Comparison of ENCODE assay signal across 23 cellular contexts in the genomic region with DNA sequence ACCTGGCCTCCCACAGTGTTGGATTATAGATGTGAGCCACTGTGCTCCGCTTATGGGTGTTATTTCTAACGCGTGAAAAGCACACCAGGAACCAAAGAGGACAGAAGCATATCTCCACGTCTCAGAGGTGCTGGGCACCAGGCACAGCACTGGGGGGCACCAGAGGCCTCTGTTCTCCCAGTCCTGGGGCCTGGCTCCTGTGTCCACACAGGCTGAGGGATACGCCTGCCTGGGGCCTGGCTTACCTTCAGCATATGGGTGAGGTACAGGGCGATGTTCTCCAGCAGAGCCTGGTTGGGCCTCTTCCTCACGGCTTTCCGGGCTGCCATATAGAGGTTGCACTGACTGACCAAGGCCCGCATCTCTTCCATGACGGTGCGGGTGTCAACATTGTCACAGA. TPM values are rescaled to one million over a fixed set of nuclear protein-coding genes. Genes with fewer than 3 reads are reported as not detected.
DNase-seq lines count a peak whose midpoint lies in the region; ATAC-seq and TF ChIP-seq lines count a peak whose summit lies in the region.
"Had no signal": no experiment of that assay in that cellular context is flagged by ENCODE, and none has a peak within 500 bp of the region (broad histone marks: within the 10 kb centered on the region; RNA-seq: fewer than 3 reads in every experiment).

No MANE protein-coding gene starts in this region.

- POLR2A ChIA-PET in activated CD8-positive, alpha-beta T cell treated with anti-CD3 and anti-CD28 coated beads, Interleukin-2, amount 10 ng/mL, durations not matched to agents 7 days and 5 days (lab: Charles Lee): interaction anchor here (8.6 kb wide), 1 partner anchor 26 kb away, joined by 168 read pairs; a partner anchor contains a TSS
- POLR2A ChIA-PET in naive thymus-derived CD4-positive, alpha-beta T cell (lab: Charles Lee): interaction anchor here (0.6 to 6.0 kb wide), 4 partner anchors 11 to 45 kb away, joined by 3 to 142 read pairs (median 4); a partner anchor contains a TSS

- no peak for ATAC-seq in activated CD8-positive, alpha-beta T cell treated with anti-CD3 and anti-CD28 coated beads, Interleukin-2, amount 10 ng/mL, durations not matched to agents 7 days and 5 days
- ATAC-seq in naive thymus-derived CD4-positive, alpha-beta T cell: no peak
- ATAC-seq: GM12878, GM23338, left cardiac atrium had no signal

- H3K27ac Mint-ChIP-seq in T-helper 2 cell treated with Interferon-gamma antibody and Interleukin-4, amounts not matched to agents 5 μg/mL and 100 μg/mL, for 36 hours: peak overlapping the region; percentile 55
- no peak overlapping the region for H3K27ac Mint-ChIP-seq in HFFc6
- H3K27ac Mint-ChIP-seq in activated CD8-positive, alpha-beta T cell treated with anti-CD3 and anti-CD28 coated beads, Interleukin-2, amount 10 ng/mL, durations not matched to agents 7 days and 5 days: peak overlapping the region; percentile 95
- peak overlapping the region; percentile 38 to 97 (median 89) for H3K27ac Mint-ChIP-seq in naive thymus-derived CD4-positive, alpha-beta T cell
- H3K27ac Mint-ChIP-seq: GM23338, naive B cell had no signal

- no peak for DNase-seq in T-helper 2 cell treated with Interferon-gamma antibody and Interleukin-4, amounts not matched to agents 5 μg/mL and 100 μg/mL, for 36 hours (ENCODE audit: low spot score)
- DNase-seq in T-helper 2 cell (no peak), HFFc6 (no peak), ascending aorta (ENCODE audit: low spot score in 2 of 2) (no peak), COLO668 (lab: John Stamatoyannopoulos, UW; ENCODE audit: unreplicated experiment) (no peak), NCI-H748 treated with DMSO at 0.1 percent for 48 hours (lab: John Stamatoyannopoulos, UW) (no peak)
- no peak for DNase-seq in activated CD8-positive, alpha-beta T cell treated with anti-CD3 and anti-CD28 coated beads, Interleukin-2, amount 10 ng/mL, durations not matched to agents 7 days and 5 days
- DNase-seq in naive thymus-derived CD4-positive, alpha-beta T cell: no peak
- DNase-seq: activated CD4-positive, alpha-beta T cell treated with anti-CD3 and anti-CD28 coated beads for 1 hour; cerebellar nuclear complex; DMS153; effector CD8-positive, alpha-beta T cell; KBM-7; left cardiac atrium; mesendoderm; naive B cell; NCI-H187 treated with DMSO at 0.1 percent for 48 hours; NCI-H2227 treated with DMSO at 0.1 percent for 48 hours; NCI-H82; sigmoid colon had no signal

- H3K36me3 ChIP-seq in naive thymus-derived CD4-positive, alpha-beta T cell (ENCODE audit: control insufficient read depth in 2 of 3, insufficient read depth in 3 of 3, low read length in 3 of 3): peaks cover 0 to 48% (median 3%) of the 10 kb centered on the region in 3 experiments
- H3K36me3 ChIP-seq in ascending aorta: peaks cover 77 to 86% of the 10 kb centered on the region in 2 donors

- intact Hi-C loops in naive thymus-derived CD4-positive, alpha-beta T cell (cut with micrococcal nuclease): no loop called here
- intact Hi-C loops in ascending aorta (cut with DNase I): no loop called here

- peaks cover 34% of the 10 kb centered on the region for H3K4me1 Mint-ChIP-seq in T-helper 2 cell treated with Interferon-gamma antibody and Interleukin-4, amounts not matched to agents 5 μg/mL and 100 μg/mL, for 36 hours (ENCODE audit: low read depth)
- peaks cover 1% of the 10 kb centered on the region; the same call in 1 of the 2 replicates for H3K4me1 Mint-ChIP-seq in HFFc6 (ENCODE audit: low read depth)
- H3K4me1 Mint-ChIP-seq in activated CD8-positive, alpha-beta T cell treated with anti-CD3 and anti-CD28 coated beads, Interleukin-2, amount 10 ng/mL, durations not matched to agents 7 days and 5 days (ENCODE audit: low read depth): peaks cover 95% of the 10 kb centered on the region
- peaks cover 16 to 65% (median 50%) of the 10 kb centered on the region in 7 donors for H3K4me1 Mint-ChIP-seq in naive thymus-derived CD4-positive, alpha-beta T cell
- H3K4me1 Mint-ChIP-seq: GM23338 had no signal

- peaks cover 44% of the 10 kb centered on the region for H3K36me3 Mint-ChIP-seq in T-helper 2 cell treated with Interferon-gamma antibody and Interleukin-4, amounts not matched to agents 5 μg/mL and 100 μg/mL, for 36 hours (ENCODE audit: low read depth)
- peaks cover 17% of the 10 kb centered on the region; the same call in 1 of the 2 replicates for H3K36me3 Mint-ChIP-seq in HFFc6 (ENCODE audit: low read depth)
- peaks cover 73% of the 10 kb centered on the region for H3K36me3 Mint-ChIP-seq in activated CD8-positive, alpha-beta T cell treated with anti-CD3 and anti-CD28 coated beads, Interleukin-2, amount 10 ng/mL, durations not matched to agents 7 days and 5 days (ENCODE audit: low read depth)
- peaks cover 0 to 27% (median 7%) of the 10 kb centered on the region in 5 donors for H3K36me3 Mint-ChIP-seq in naive thymus-derived CD4-positive, alpha-beta T cell

- no peak overlapping the region for H3K4me3 Mint-ChIP-seq in T-helper 2 cell treated with Interferon-gamma antibody and Interleukin-4, amounts not matched to agents 5 μg/mL and 100 μg/mL, for 36 hours
- no peak overlapping the region for H3K4me3 Mint-ChIP-seq in HFFc6
- no peak overlapping the region for H3K4me3 Mint-ChIP-seq in activated CD8-positive, alpha-beta T cell treated with anti-CD3 and anti-CD28 coated beads, Interleukin-2, amount 10 ng/mL, durations not matched to agents 7 days and 5 days
- H3K4me3 Mint-ChIP-seq in naive thymus-derived CD4-positive, alpha-beta T cell: peak overlapping the region in 6 of 10 donors; percentile 9 to 60 (median 34)
- H3K4me3 Mint-ChIP-seq: GM23338, naive B cell had no signal

- CTCF ChIA-PET in activated CD8-positive, alpha-beta T cell treated with anti-CD3 and anti-CD28 coated beads, Interleukin-2, amount 10 ng/mL, durations not matched to agents 7 days and 5 days (lab: Charles Lee): interaction anchor here (4.7 to 5.6 kb wide), 3 partner anchors 26 to 74 kb away, joined by 39 to 78 read pairs (median 52); a partner anchor contains a TSS
- CTCF ChIA-PET in naive thymus-derived CD4-positive, alpha-beta T cell (lab: Charles Lee): interaction anchor here (1.2 kb wide), 1 partner anchor 76 kb away, joined by 3 read pairs; no protein-coding TSS in a partner anchor

- no peaks in the 10 kb centered on the region for H3K27me3 ChIP-seq in naive thymus-derived CD4-positive, alpha-beta T cell (ENCODE audit: control insufficient read depth in 2 of 2, insufficient read depth in 2 of 2, low read length in 2 of 2)
- no peaks in the 10 kb centered on the region for H3K27me3 ChIP-seq in ascending aorta
- H3K27me3 ChIP-seq: esophagus muscularis mucosa, sigmoid colon had no signal

- no peaks in the 10 kb centered on the region for H3K9me3 ChIP-seq in naive thymus-derived CD4-positive, alpha-beta T cell (ENCODE audit: control insufficient read depth in 2 of 3, low read length in 3 of 3)
- H3K9me3 ChIP-seq in ascending aorta: no peaks in the 10 kb centered on the region
- H3K9me3 ChIP-seq: esophagus muscularis mucosa, sigmoid colon had no signal

- no peaks in the 10 kb centered on the region for H3K27me3 Mint-ChIP-seq in T-helper 2 cell treated with Interferon-gamma antibody and Interleukin-4, amounts not matched to agents 5 μg/mL and 100 μg/mL, for 36 hours (ENCODE audit: low read depth)
- H3K27me3 Mint-ChIP-seq in HFFc6 (ENCODE audit: insufficient read depth): no peaks in the 10 kb centered on the region
- no peaks in the 10 kb centered on the region for H3K27me3 Mint-ChIP-seq in activated CD8-positive, alpha-beta T cell treated with anti-CD3 and anti-CD28 coated beads, Interleukin-2, amount 10 ng/mL, durations not matched to agents 7 days and 5 days (ENCODE audit: low read depth)
- no peaks in the 10 kb centered on the region for H3K27me3 Mint-ChIP-seq in naive thymus-derived CD4-positive, alpha-beta T cell
- H3K27me3 Mint-ChIP-seq: naive B cell had no signal

- peak overlapping the region; percentile 20 for H3K27ac ChIP-seq in naive thymus-derived CD4-positive, alpha-beta T cell (ENCODE audit: low read depth, low read length)
- H3K27ac ChIP-seq in ascending aorta: no peak overlapping the region
- H3K27ac ChIP-seq: esophagus muscularis mucosa, sigmoid colon had no signal

- TF ChIP-seq CTCF in HFFc6 (IDR thresholded peaks at IDR 0.05) (0 out of 2 replicates have a peak, but pooled peaks have one; percentile 16), ascending aorta (IDR thresholded peaks at IDR 0.05) (no peak)

- no peaks in the 10 kb centered on the region for H3K9me3 Mint-ChIP-seq in T-helper 2 cell treated with Interferon-gamma antibody and Interleukin-4, amounts not matched to agents 5 μg/mL and 100 μg/mL, for 36 hours
- H3K9me3 Mint-ChIP-seq in HFFc6: no peaks in the 10 kb centered on the region
- no peaks in the 10 kb centered on the region for H3K9me3 Mint-ChIP-seq in activated CD8-positive, alpha-beta T cell treated with anti-CD3 and anti-CD28 coated beads, Interleukin-2, amount 10 ng/mL, durations not matched to agents 7 days and 5 days (ENCODE audit: insufficient read depth)
- no peaks in the 10 kb centered on the region for H3K9me3 Mint-ChIP-seq in naive thymus-derived CD4-positive, alpha-beta T cell
- H3K9me3 Mint-ChIP-seq: GM23338, naive B cell had no signal

- peaks cover 30 to 40% of the 10 kb centered on the region in 2 donors for H3K4me1 ChIP-seq in naive thymus-derived CD4-positive, alpha-beta T cell (ENCODE audit: control insufficient read depth in 2 of 2, insufficient read depth in 2 of 2, low read length in 2 of 2)
- no peaks in the 10 kb centered on the region for H3K4me1 ChIP-seq in ascending aorta
- H3K4me1 ChIP-seq: sigmoid colon had no signal

- no peak overlapping the region for H3K4me3 ChIP-seq in naive thymus-derived CD4-positive, alpha-beta T cell (ENCODE audit: low read length)
- no peak overlapping the region for H3K4me3 ChIP-seq in ascending aorta
- H3K4me3 ChIP-seq: esophagus muscularis mucosa, GM12878, GM23338, sigmoid colon had no signal

RNA-seq across cellular contexts. Expression of a gene that starts 24.7 kb away (rescaled TPM):
- 100 to 1,000 TPM; 109 to 140 (median 131) TPM for total RNA-seq in HFFc6 (2021; fragmentation: NEBNext Ultra II Directional; extraction: Animal tissue kit (Norgen Biotek cat#: 25700))
- 100 to 1,000 TPM; 287 to 300 TPM for total RNA-seq in activated CD8-positive, alpha-beta T cell treated with anti-CD3 and anti-CD28 coated beads, Interleukin-2, amount 10 ng/mL, durations not matched to agents 7 days and 5 days
- 100 to 1,000 TPM; 245 to 356 (median 294) TPM for total RNA-seq in naive thymus-derived CD4-positive, alpha-beta T cell
- polyA plus RNA-seq in naive thymus-derived CD4-positive, alpha-beta T cell: 100 to 1,000 TPM; 134 to 172 TPM
- 54.5 TPM for total RNA-seq in ascending aorta

RNA-seq across cellular contexts. Expression of a gene that starts 40.4 kb away (rescaled TPM):
- 10 to 100 TPM; 51.2 to 64.3 (median 56.1) TPM for total RNA-seq in HFFc6 (2021; fragmentation: NEBNext Ultra II Directional; extraction: Animal tissue kit (Norgen Biotek cat#: 25700))
- 10 to 100 TPM; 74.6 to 81.5 TPM for total RNA-seq in activated CD8-positive, alpha-beta T cell treated with anti-CD3 and anti-CD28 coated beads, Interleukin-2, amount 10 ng/mL, durations not matched to agents 7 days and 5 days
- total RNA-seq in naive thymus-derived CD4-positive, alpha-beta T cell: 10 to 100 TPM; 27.8 to 70.4 (median 53.7) TPM
- 10 to 100 TPM; 23.9 to 30.8 TPM for polyA plus RNA-seq in naive thymus-derived CD4-positive, alpha-beta T cell
- total RNA-seq in ascending aorta: 51.4 TPM

Comparison
In these comparisons a context has a peak if more than half of its experiments do, and no peak if none do; other contexts are left out.
1. H3K4me3 Mint-ChIP-seq: peak in naive thymus-derived CD4-positive, alpha-beta T cell (6 of 10); none in T-helper 2 cell treated with Interferon-gamma antibody and Interleukin-4, amounts not matched to agents 5 μg/mL and 100 μg/mL, for 36 hours (single experiment), HFFc6 (single experiment) and activated CD8-positive, alpha-beta T cell treated with anti-CD3 and anti-CD28 coated beads, Interleukin-2, amount 10 ng/mL, durations not matched to agents 7 days and 5 days (single experiment).